In genomic region chr19:36031308-36031707, GRCh38 we compare ENCODE assay signal across 29 cellular contexts. TPM values are rescaled to one million over a fixed set of nuclear protein-coding genes. Genes with fewer than 3 reads are reported as not detected.
DNase-seq lines count a peak whose midpoint lies in the region; TF ChIP-seq lines count a peak whose summit lies in the region.
"Had no signal": no experiment of that assay in that cellular context is flagged by ENCODE, and none has a peak within 500 bp of the region (broad histone marks: within the 10 kb centered on the region; RNA-seq: fewer than 3 reads in every experiment).

No MANE protein-coding gene starts in this region.

- H3K9me3 ChIP-seq in neural progenitor cell (ENCODE audit: low read depth), result no peaks in the 10 kb centered on the region
- H3K9me3 ChIP-seq: BLaER1 treated with 17β-estradiol and CSF1 and Interleukin-3, amounts not matched to agents 10 nM and 100 nM; esophagus squamous epithelium; gastroesophageal sphincter; mucosa of descending colon; neutrophil; suprapubic skin had no signal

- H3K4me1 ChIP-seq in neural progenitor cell, result peaks cover 7% of the 10 kb centered on the region

- H3K27me3 Mint-ChIP-seq in HFFc6 (ENCODE audit: insufficient read depth) (no peaks in the 10 kb centered on the region), neural progenitor cell (ENCODE audit: insufficient read depth, low read depth) (peaks cover 7% of the 10 kb centered on the region)
- H3K27me3 Mint-ChIP-seq: activated naive CD8-positive, alpha-beta T cell treated with anti-CD3 and anti-CD28 coated beads, Interleukin-2, amount 50 U/mL, for 24 hours had no signal

- H3K4me1 Mint-ChIP-seq in HFFc6 (ENCODE audit: low read depth), result peaks cover 30% of the 10 kb centered on the region
- peaks cover 16% of the 10 kb centered on the region for H3K4me1 Mint-ChIP-seq in neural progenitor cell

- peaks cover 7% of the 10 kb centered on the region for H3F3A ChIP-seq in neural progenitor cell (ENCODE audit: low read depth)

- peaks cover 8% of the 10 kb centered on the region for H4K20me1 ChIP-seq in neural progenitor cell (ENCODE audit: low read depth)
- H4K20me1 ChIP-seq: BLaER1 treated with 17β-estradiol and CSF1 and Interleukin-3, amounts not matched to agents 10 nM and 100 nM had no signal

- TF ChIP-seq CTCF in AG10803 (conservative IDR thresholded peaks at IDR 0.05; ENCODE audit: low read length) (no peak), HFFc6 (IDR thresholded peaks at IDR 0.05) (no peak), fibroblast of pulmonary artery (IDR thresholded peaks at IDR 0.05; ENCODE audit: low read length, missing control alignments) (no peak), neural progenitor cell (IDR thresholded peaks at IDR 0.05) (no peak)

- no peak overlapping the region for H3K27ac Mint-ChIP-seq in HFFc6
- H3K27ac Mint-ChIP-seq in neural progenitor cell, result no peak overlapping the region
- H3K27ac Mint-ChIP-seq: activated CD8-positive, alpha-beta T cell treated with anti-CD3 and anti-CD28 coated beads, Interleukin-2, amount 10 ng/mL, durations not matched to agents 7 days and 5 days; activated naive CD8-positive, alpha-beta T cell treated with anti-CD3 and anti-CD28 coated beads, Interleukin-2, amount 50 U/mL, for 24 hours had no signal

- peak overlapping the region; percentile 94 for H3K4me2 ChIP-seq in neural progenitor cell

- peak overlapping the region; percentile 36; the same call in 1 of the 2 replicates for H3K4me3 Mint-ChIP-seq in HFFc6
- H3K4me3 Mint-ChIP-seq in neural progenitor cell, result peak overlapping the region; percentile 90
- H3K4me3 Mint-ChIP-seq: activated CD8-positive, alpha-beta T cell treated with anti-CD3 and anti-CD28 coated beads, Interleukin-2, amount 10 ng/mL, durations not matched to agents 7 days and 5 days; activated naive CD8-positive, alpha-beta T cell treated with anti-CD3 and anti-CD28 coated beads, Interleukin-2, amount 50 U/mL, for 24 hours had no signal

- H3K36me3 Mint-ChIP-seq in HFFc6 (ENCODE audit: low read depth) (peaks cover 25% of the 10 kb centered on the region), neural progenitor cell (peaks cover 16% of the 10 kb centered on the region)

- no peak overlapping the region for H2AFZ ChIP-seq in neural progenitor cell (replicated peaks)

- DNase-seq in AG10803 (ENCODE audit: low read depth) (no peak), HFFc6 (no peak), fibroblast of pulmonary artery (ENCODE audit: low read depth) (no peak), neural progenitor cell (ENCODE audit: low spot score) (no peak), NCI-H510A (lab: John Stamatoyannopoulos, UW) (no peak), caudate nucleus (lab: John Stamatoyannopoulos, UW) (no peak), iPS-NIHi7 (ENCODE audit: extremely low spot score) (no peak)
- DNase-seq in activated CD4-positive, alpha-beta T cell treated with anti-CD3 and anti-CD28 coated beads, Interleukin-2, amount 50 U/mL, for 1 hour, result no peak
- DNase-seq: activated CD4-positive, CD25-positive, alpha-beta regulatory T cell treated with anti-CD3 and anti-CD28 coated beads, Interleukin-2, amount 50 U/mL, for 72 hours; activated CD8-positive, alpha-beta T cell treated with anti-CD3 and anti-CD28 coated beads, Interleukin-2, amount 10 ng/mL, durations not matched to agents 7 days and 5 days; activated effector memory CD4-positive, alpha-beta T cell treated with anti-CD3 and anti-CD28 coated beads, Interleukin-2, amount 50 U/mL, for 16 hours; activated naive CD8-positive, alpha-beta T cell treated with anti-CD3 and anti-CD28 coated beads, Interleukin-2, amount 50 U/mL, for 24 hours; brain microvascular endothelial cell; effector memory CD4-positive, alpha-beta T cell; esophagus squamous epithelium; islet precursor cell; MM.1S; mucosa of descending colon; NCI-H1436; NCI-H446 treated with DMSO at 0.1 percent for 48 hours; SHP77; small intestine; stimulated activated CD4-positive, alpha-beta T cell treated with anti-CD3 and anti-CD28 coated beads, Interleukin-2, amount 100 ng/mL, for 24 hours; SW 1271 had no signal

- no peaks in the 10 kb centered on the region for H3K36me3 ChIP-seq in neural progenitor cell
- H3K36me3 ChIP-seq: brain microvascular endothelial cell had no signal

- no peaks in the 10 kb centered on the region for H3K27me3 ChIP-seq in neural progenitor cell
- H3K27me3 ChIP-seq: BLaER1 treated with 17β-estradiol and CSF1 and Interleukin-3, amounts not matched to agents 10 nM and 100 nM; brain microvascular endothelial cell; esophagus squamous epithelium; gastroesophageal sphincter; suprapubic skin had no signal

- no peak overlapping the region for H3K9ac ChIP-seq in neural progenitor cell
- H3K9ac ChIP-seq: BLaER1 treated with 17β-estradiol and CSF1 and Interleukin-3, amounts not matched to agents 10 nM and 100 nM had no signal

- H3K9me3 Mint-ChIP-seq in HFFc6 (no peaks in the 10 kb centered on the region), neural progenitor cell (no peaks in the 10 kb centered on the region)
- H3K9me3 Mint-ChIP-seq: activated naive CD8-positive, alpha-beta T cell treated with anti-CD3 and anti-CD28 coated beads, Interleukin-2, amount 50 U/mL, for 24 hours had no signal

- H3K79me2 ChIP-seq in neural progenitor cell (ENCODE audit: low read depth), result peaks cover 10% of the 10 kb centered on the region

- H3K27ac ChIP-seq in neural progenitor cell (no peak overlapping the region), caudate nucleus (ENCODE audit: low read depth, low read length) (no peak overlapping the region)
- H3K27ac ChIP-seq: BLaER1 treated with 17β-estradiol and CSF1 and Interleukin-3, amounts not matched to agents 10 nM and 100 nM; brain microvascular endothelial cell; neutrophil; suprapubic skin had no signal

- peak overlapping the region; percentile 10; the same call in 1 of the 2 replicates for H3K4me3 ChIP-seq in AG10803 (ENCODE audit: low read length)
- H3K4me3 ChIP-seq in fibroblast of pulmonary artery (replicated peaks; ENCODE audit: low read depth, low read length), result peak overlapping the region; percentile 7
- H3K4me3 ChIP-seq in neural progenitor cell, result peak overlapping the region; percentile 100
- H3K4me3 ChIP-seq: GM12878, mucosa of descending colon had no signal

RNA-seq across cellular contexts. Expression of gene CLIP3, which starts 1.4 kb away (rescaled TPM):
- total RNA-seq in HFFc6 (2021; fragmentation: NEBNext Ultra II Directional; extraction: Animal tissue kit (Norgen Biotek cat#: 25700)), result 10 to 100 TPM; 62.2 to 93.1 (median 83.9) TPM
- 8.2 and 17.7 TPM in 2 replicates for total RNA-seq in neural progenitor cell (ENCODE audit: low replicate concordance)

RNA-seq across cellular contexts. Expression of gene ALKBH6, which starts 17.3 kb away (rescaled TPM):
- total RNA-seq in HFFc6 (2021; fragmentation: NEBNext Ultra II Directional; extraction: Animal tissue kit (Norgen Biotek cat#: 25700)), result 10 to 100 TPM; 25.3 to 31.5 (median 28.5) TPM
- total RNA-seq in neural progenitor cell (ENCODE audit: low replicate concordance), result 16.3 and 22.5 TPM in 2 replicates

RNA-seq across cellular contexts. Expression of gene SYNE4, which starts 22.7 kb away (rescaled TPM):
- under 1 TPM; 0.07 to 0.40 (median 0.29) TPM for total RNA-seq in HFFc6 (2021; fragmentation: NEBNext Ultra II Directional; extraction: Animal tissue kit (Norgen Biotek cat#: 25700))
- 2.3 and 10.9 TPM in 2 replicates for total RNA-seq in neural progenitor cell (ENCODE audit: low replicate concordance)

RNA-seq across cellular contexts. Expression of gene THAP8, which starts 22.8 kb away (rescaled TPM):
- 1 to 10 TPM; 5.2 to 6.4 (median 5.5) TPM for total RNA-seq in HFFc6 (2021; fragmentation: NEBNext Ultra II Directional; extraction: Animal tissue kit (Norgen Biotek cat#: 25700))
- total RNA-seq in neural progenitor cell (ENCODE audit: low replicate concordance), result 6.7 and 9.5 TPM in 2 replicates

RNA-seq across cellular contexts. Expression of gene WDR62, which starts 23.4 kb away (rescaled TPM):
- total RNA-seq in HFFc6 (2021; fragmentation: NEBNext Ultra II Directional; extraction: Animal tissue kit (Norgen Biotek cat#: 25700)), result 10 to 100 TPM in 5 of 6 experiments, 1 to 10 TPM in 1; 6.5 to 13.8 (median 13.0) TPM
- 12.0 and 22.4 TPM in 2 replicates for total RNA-seq in neural progenitor cell (ENCODE audit: low replicate concordance)

Comparison
In these comparisons a context has a peak if more than half of its experiments do, and no peak if none do; other contexts are left out.
1. H3K4me3 ChIP-seq: peak in every context shown above with its lines; median percentile 100 in neural progenitor cell; 10 in AG10803; 7 in fibroblast of pulmonary artery.